Comparison of ENCODE assay signal across 1 cellular context in the genomic region with DNA sequence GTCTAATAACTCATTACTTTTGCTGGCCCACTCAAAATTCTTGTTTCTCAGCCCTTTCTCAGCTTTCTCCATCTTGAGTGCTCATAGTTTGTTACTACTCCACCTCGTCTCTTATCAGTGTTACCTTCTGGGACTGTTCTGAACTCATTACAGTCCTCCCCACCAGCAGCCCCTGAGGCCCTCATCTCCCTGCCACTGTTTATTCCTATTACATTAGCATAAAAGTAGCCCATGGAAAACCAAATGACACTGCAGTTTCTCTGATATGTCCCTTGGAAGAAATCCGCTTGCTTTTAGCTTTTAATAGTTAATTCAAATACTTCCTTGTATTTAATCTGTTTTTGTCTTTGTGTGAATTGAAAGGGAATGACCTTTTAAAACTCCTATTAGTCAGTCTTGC.
TF ChIP-seq lines count a peak whose summit lies in the region.

No MANE protein-coding gene starts in this region.

TF ChIP-seq in GM23338, 12 proteins besides CTCF, POLR2A, EP300 and RAD21:
- TF ChIP-seq, protein P1, sequence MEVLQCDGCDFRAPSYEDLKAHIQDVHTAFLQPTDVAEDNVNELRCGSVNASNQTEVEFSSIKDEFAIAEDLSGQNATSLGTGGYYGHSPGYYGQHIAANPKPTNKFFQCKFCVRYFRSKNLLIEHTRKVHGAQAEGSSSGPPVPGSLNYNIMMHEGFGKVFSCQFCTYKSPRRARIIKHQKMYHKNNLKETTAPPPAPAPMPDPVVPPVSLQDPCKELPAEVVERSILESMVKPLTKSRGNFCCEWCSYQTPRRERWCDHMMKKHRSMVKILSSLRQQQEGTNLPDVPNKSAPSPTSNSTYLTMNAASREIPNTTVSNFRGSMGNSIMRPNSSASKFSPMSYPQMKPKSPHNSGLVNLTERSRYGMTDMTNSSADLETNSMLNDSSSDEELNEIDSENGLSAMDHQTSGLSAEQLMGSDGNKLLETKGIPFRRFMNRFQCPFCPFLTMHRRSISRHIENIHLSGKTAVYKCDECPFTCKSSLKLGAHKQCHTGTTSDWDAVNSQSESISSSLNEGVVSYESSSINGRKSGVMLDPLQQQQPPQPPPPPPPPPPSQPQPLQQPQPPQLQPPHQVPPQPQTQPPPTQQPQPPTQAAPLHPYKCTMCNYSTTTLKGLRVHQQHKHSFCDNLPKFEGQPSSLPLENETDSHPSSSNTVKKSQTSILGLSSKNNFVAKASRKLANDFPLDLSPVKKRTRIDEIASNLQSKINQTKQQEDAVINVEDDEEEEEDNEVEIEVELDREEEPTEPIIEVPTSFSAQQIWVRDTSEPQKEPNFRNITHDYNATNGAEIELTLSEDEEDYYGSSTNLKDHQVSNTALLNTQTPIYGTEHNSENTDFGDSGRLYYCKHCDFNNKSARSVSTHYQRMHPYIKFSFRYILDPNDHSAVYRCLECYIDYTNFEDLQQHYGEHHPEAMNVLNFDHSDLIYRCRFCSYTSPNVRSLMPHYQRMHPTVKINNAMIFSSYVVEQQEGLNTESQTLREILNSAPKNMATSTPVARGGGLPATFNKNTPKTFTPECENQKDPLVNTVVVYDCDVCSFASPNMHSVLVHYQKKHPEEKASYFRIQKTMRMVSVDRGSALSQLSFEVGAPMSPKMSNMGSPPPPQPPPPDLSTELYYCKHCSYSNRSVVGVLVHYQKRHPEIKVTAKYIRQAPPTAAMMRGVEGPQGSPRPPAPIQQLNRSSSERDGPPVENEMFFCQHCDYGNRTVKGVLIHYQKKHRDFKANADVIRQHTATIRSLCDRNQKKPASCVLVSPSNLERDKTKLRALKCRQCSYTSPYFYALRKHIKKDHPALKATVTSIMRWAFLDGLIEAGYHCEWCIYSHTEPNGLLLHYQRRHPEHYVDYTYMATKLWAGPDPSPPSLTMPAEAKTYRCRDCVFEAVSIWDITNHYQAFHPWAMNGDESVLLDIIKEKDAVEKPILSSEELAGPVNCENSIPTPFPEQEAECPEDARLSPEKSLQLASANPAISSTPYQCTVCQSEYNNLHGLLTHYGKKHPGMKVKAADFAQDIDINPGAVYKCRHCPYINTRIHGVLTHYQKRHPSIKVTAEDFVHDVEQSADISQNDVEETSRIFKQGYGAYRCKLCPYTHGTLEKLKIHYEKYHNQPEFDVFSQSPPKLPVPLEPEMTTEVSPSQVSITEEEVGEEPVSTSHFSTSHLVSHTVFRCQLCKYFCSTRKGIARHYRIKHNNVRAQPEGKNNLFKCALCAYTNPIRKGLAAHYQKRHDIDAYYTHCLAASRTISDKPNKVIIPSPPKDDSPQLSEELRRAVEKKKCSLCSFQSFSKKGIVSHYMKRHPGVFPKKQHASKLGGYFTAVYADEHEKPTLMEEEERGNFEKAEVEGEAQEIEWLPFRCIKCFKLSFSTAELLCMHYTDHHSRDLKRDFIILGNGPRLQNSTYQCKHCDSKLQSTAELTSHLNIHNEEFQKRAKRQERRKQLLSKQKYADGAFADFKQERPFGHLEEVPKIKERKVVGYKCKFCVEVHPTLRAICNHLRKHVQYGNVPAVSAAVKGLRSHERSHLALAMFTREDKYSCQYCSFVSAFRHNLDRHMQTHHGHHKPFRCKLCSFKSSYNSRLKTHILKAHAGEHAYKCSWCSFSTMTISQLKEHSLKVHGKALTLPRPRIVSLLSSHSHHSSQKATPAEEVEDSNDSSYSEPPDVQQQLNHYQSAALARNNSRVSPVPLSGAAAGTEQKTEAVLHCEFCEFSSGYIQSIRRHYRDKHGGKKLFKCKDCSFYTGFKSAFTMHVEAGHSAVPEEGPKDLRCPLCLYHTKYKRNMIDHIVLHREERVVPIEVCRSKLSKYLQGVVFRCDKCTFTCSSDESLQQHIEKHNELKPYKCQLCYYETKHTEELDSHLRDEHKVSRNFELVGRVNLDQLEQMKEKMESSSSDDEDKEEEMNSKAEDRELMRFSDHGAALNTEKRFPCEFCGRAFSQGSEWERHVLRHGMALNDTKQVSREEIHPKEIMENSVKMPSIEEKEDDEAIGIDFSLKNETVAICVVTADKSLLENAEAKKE (CRISPR knock-in tag; IDR thresholded peaks at IDR 0.05): no peak
- TF ChIP-seq EZH2 (IDR thresholded peaks at IDR 0.05; ENCODE audit: low read depth, unreplicated experiment) (no peak), ZNF331 (CRISPR knock-in tag; IDR thresholded peaks at IDR 0.05; ENCODE audit: low read depth) (no peak), CREB1 (CRISPR knock-in tag; IDR thresholded peaks at IDR 0.05; ENCODE audit: low read depth) (no peak), STAT1 (IDR thresholded peaks at IDR 0.05; ENCODE audit: unreplicated experiment) (no peak), POLR2AphosphoS5 (IDR thresholded peaks at IDR 0.05; ENCODE audit: low read depth) (no peak), JUNB (IDR thresholded peaks at IDR 0.05; ENCODE audit: unreplicated experiment) (no peak), EZH2phosphoT487 (IDR thresholded peaks at IDR 0.05; ENCODE audit: unreplicated experiment) (no peak), NANOG (IDR thresholded peaks at IDR 0.05; ENCODE audit: borderline replicate concordance) (no peak), ZNF114 (CRISPR knock-in tag; IDR thresholded peaks at IDR 0.05) (no peak)
- TF ChIP-seq, protein P2, sequence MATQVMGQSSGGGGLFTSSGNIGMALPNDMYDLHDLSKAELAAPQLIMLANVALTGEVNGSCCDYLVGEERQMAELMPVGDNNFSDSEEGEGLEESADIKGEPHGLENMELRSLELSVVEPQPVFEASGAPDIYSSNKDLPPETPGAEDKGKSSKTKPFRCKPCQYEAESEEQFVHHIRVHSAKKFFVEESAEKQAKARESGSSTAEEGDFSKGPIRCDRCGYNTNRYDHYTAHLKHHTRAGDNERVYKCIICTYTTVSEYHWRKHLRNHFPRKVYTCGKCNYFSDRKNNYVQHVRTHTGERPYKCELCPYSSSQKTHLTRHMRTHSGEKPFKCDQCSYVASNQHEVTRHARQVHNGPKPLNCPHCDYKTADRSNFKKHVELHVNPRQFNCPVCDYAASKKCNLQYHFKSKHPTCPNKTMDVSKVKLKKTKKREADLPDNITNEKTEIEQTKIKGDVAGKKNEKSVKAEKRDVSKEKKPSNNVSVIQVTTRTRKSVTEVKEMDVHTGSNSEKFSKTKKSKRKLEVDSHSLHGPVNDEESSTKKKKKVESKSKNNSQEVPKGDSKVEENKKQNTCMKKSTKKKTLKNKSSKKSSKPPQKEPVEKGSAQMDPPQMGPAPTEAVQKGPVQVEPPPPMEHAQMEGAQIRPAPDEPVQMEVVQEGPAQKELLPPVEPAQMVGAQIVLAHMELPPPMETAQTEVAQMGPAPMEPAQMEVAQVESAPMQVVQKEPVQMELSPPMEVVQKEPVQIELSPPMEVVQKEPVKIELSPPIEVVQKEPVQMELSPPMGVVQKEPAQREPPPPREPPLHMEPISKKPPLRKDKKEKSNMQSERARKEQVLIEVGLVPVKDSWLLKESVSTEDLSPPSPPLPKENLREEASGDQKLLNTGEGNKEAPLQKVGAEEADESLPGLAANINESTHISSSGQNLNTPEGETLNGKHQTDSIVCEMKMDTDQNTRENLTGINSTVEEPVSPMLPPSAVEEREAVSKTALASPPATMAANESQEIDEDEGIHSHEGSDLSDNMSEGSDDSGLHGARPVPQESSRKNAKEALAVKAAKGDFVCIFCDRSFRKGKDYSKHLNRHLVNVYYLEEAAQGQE (IDR thresholded peaks at IDR 0.05; ENCODE audit: unreplicated experiment): no peak
- TF ChIP-seq, protein P3, sequence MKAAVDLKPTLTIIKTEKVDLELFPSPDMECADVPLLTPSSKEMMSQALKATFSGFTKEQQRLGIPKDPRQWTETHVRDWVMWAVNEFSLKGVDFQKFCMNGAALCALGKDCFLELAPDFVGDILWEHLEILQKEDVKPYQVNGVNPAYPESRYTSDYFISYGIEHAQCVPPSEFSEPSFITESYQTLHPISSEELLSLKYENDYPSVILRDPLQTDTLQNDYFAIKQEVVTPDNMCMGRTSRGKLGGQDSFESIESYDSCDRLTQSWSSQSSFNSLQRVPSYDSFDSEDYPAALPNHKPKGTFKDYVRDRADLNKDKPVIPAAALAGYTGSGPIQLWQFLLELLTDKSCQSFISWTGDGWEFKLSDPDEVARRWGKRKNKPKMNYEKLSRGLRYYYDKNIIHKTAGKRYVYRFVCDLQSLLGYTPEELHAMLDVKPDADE (IDR thresholded peaks at IDR 0.05): no peak
